ENCODE assay signal across 18 cellular contexts in the genomic region with DNA sequence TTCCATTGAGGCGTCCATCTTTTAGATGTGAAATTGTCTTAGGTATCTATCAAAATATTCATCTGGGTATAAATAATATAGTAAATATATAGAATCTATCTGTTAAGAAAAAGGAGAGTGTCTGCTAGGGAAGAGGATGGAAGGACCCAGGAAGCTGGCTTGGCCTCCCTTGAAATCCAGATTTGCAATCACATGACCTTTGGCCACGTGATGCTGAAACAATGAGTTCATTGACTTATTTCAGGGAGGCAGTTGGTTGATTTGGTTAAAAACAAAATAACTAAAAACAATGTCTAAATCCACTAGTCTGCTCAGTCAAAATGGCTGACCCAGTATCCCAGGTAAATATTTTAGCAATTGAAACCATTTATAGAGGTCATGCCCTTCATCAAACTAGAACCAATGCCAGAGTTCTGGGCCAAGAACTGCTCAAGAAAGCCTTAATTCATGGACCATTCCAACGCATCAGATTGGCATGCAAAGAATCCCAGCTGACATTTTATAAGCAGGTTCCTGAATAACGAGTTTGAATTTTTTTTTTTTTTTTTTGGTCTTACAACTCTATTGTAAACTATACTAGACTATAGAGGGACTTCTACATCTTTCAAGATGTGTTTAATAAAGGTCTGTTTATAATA.
A peak's percentile ranks its signal among the peaks of the same experiment; 100 is the strongest.
DNase-seq lines count a peak whose midpoint lies in the region; ATAC-seq and TF ChIP-seq lines count a peak whose summit lies in the region.
"Had no signal": no experiment of that assay in that cellular context is flagged by ENCODE, and none has a peak within 500 bp of the region (broad histone marks: within the 10 kb centered on the region; RNA-seq: fewer than 3 reads in every experiment).

No MANE protein-coding gene starts in this region.

- H3K4me3 ChIP-seq in epithelial cell of esophagus (ENCODE audit: low read length) (no peak overlapping the region), prostate gland (no peak overlapping the region)
- H3K4me3 ChIP-seq: hepatocyte, SK-N-MC had no signal

- peaks cover 4% of the 10 kb centered on the region for H3K36me3 Mint-ChIP-seq in endothelial cell (ENCODE audit: low read depth, unreplicated experiment)
- H3K36me3 Mint-ChIP-seq: activated CD4-positive, alpha-beta memory T cell treated with anti-CD3 and anti-CD28 coated beads for 36 hours; natural killer cell treated with Interleukin-12 subunit alpha and Interleukin-12 subunit beta and Interleukin-15 and Interleukin-18, amount 100 ng/mL, for 72 hours had no signal

- no peak for TF ChIP-seq POLR2A in prostate gland (IDR thresholded peaks at IDR 0.05)

- H3K4me3 Mint-ChIP-seq in endothelial cell (ENCODE audit: unreplicated experiment) = no peak overlapping the region
- H3K4me3 Mint-ChIP-seq: activated CD4-positive, alpha-beta memory T cell treated with anti-CD3 and anti-CD28 coated beads for 36 hours; natural killer cell treated with Interleukin-12 subunit alpha and Interleukin-12 subunit beta and Interleukin-15 and Interleukin-18, amount 100 ng/mL, for 72 hours had no signal

- no peak overlapping the region for H3K27ac Mint-ChIP-seq in endothelial cell (ENCODE audit: unreplicated experiment)
- H3K27ac Mint-ChIP-seq: activated CD4-positive, alpha-beta memory T cell treated with anti-CD3 and anti-CD28 coated beads for 36 hours; natural killer cell treated with Interleukin-12 subunit alpha and Interleukin-12 subunit beta and Interleukin-15 and Interleukin-18, amount 100 ng/mL, for 72 hours had no signal

- no peak for ATAC-seq in HG02884 (IDR thresholded peaks at IDR 0.05; ENCODE audit: unreplicated experiment)
- ATAC-seq: left ventricle myocardium superior; natural killer cell treated with Interleukin-12 subunit alpha and Interleukin-12 subunit beta and Interleukin-15 and Interleukin-18, amount 100 ng/mL, for 72 hours had no signal

- H3K9me3 ChIP-seq in prostate gland = no peaks in the 10 kb centered on the region

- CTCF ChIA-PET in RWPE1 (lab: Yijun Ruan, JAX) = interaction anchor here (0.6 kb wide), 1 partner anchor 357 kb away, joined by 3 read pairs; no protein-coding TSS in a partner anchor

- DNase-seq in GM04503 (ENCODE audit: low read depth) (peak; percentile 23), RWPE1 (ENCODE audit: low spot score) (peak; percentile 5), epithelial cell of esophagus (ENCODE audit: low read depth) (peak; percentile 33), prostate gland (ENCODE audit: low spot score) (peak; percentile 19), GDM1 (lab: John Stamatoyannopoulos, UW) (no peak), cardiac septum (ENCODE audit: low spot score) (no peak), endothelial cell (ENCODE audit: low spot score) (no peak)
- DNase-seq: activated CD4-positive, alpha-beta memory T cell treated with anti-CD3 and anti-CD28 coated beads for 36 hours; aorta; DND-41; effector CD8-positive, alpha-beta T cell; left ventricle myocardium superior; NCI-H1092; NCI-H2171 treated with DMSO at 0.1 percent for 48 hours had no signal

- POLR2A ChIA-PET in RWPE1 (lab: Yijun Ruan, JAX; ENCODE audit: low non-redundant PET) = no interaction called here

- no peaks in the 10 kb centered on the region for H3K9me3 Mint-ChIP-seq in endothelial cell (ENCODE audit: unreplicated experiment)
- H3K9me3 Mint-ChIP-seq: activated CD4-positive, alpha-beta memory T cell treated with anti-CD3 and anti-CD28 coated beads for 36 hours; natural killer cell treated with Interleukin-12 subunit alpha and Interleukin-12 subunit beta and Interleukin-15 and Interleukin-18, amount 100 ng/mL, for 72 hours had no signal

- intact Hi-C loops in prostate gland (cut with DNase I) = no loop called here
- intact Hi-C loops in cardiac septum (cut with DNase I) = no loop called here

- H3K27ac ChIP-seq in RWPE1 (no peak overlapping the region), prostate gland (no peak overlapping the region)
- H3K27ac ChIP-seq: hepatocyte, SK-N-MC had no signal

- no peaks in the 10 kb centered on the region for H3K27me3 ChIP-seq in prostate gland (replicated peaks; ENCODE audit: insufficient read depth)
- H3K27me3 ChIP-seq: hepatocyte had no signal

- TF ChIP-seq CTCF in RWPE1 (conservative IDR thresholded peaks at IDR 0.05; ENCODE audit: low read depth) (no peak), epithelial cell of esophagus (IDR thresholded peaks at IDR 0.05; ENCODE audit: insufficient read depth, low read depth, low read length, missing control alignments) (no peak), prostate gland (IDR thresholded peaks at IDR 0.05) (no peak), endothelial cell (IDR thresholded peaks at IDR 0.05; ENCODE audit: unreplicated experiment) (no peak)

- H3K27me3 Mint-ChIP-seq in endothelial cell (ENCODE audit: unreplicated experiment) = no peaks in the 10 kb centered on the region
- H3K27me3 Mint-ChIP-seq: activated CD4-positive, alpha-beta memory T cell treated with anti-CD3 and anti-CD28 coated beads for 36 hours; natural killer cell treated with Interleukin-12 subunit alpha and Interleukin-12 subunit beta and Interleukin-15 and Interleukin-18, amount 100 ng/mL, for 72 hours had no signal

- 37% methylated on average over 4 of the region's 4 CpGs for WGBS in prostate gland

- no peaks in the 10 kb centered on the region for H3K4me1 Mint-ChIP-seq in endothelial cell (ENCODE audit: unreplicated experiment)

- H3K4me1 ChIP-seq in prostate gland (replicated peaks) = no peaks in the 10 kb centered on the region

- no peaks in the 10 kb centered on the region for H3K36me3 ChIP-seq in prostate gland

Comparison
In these comparisons a context has a peak if more than half of its experiments do, and no peak if none do; other contexts are left out.
1. DNase-seq: peak in GM04503 (single experiment), RWPE1 (single experiment), epithelial cell of esophagus (single experiment) and prostate gland (single experiment); none in GDM1 (single experiment), cardiac septum (single experiment) and endothelial cell (single experiment).